In the genomic region with DNA sequence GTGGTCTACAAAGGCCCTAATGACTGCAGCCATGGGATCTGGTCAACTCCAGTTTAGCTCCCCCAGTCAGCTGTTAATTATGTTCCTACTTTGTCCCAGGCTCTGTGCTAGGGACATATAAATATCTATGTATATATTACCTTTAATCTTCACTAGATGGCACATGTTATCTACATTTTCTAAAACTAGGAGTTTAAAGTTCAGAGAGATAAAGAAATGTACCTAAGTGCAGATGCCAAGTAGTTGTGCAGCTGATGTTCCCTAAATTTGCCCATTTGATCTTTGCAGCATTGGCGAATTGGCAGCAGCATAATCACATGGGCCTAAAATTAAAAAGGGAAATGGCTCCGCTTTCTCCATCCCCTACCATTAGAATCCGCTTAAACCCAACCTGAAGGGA, we compare ENCODE assay signal across 10 cellular contexts.
"Had no signal": no experiment of that assay in that cellular context is flagged by ENCODE, and none has a peak within 500 bp of the region (broad histone marks: within the 10 kb centered on the region; RNA-seq: fewer than 3 reads in every experiment).

No MANE protein-coding gene starts in this region.

- H3K9me3 Mint-ChIP-seq: H9 had no signal

- ATAC-seq: HepG2 had no signal

- H3K27ac ChIP-seq: GM23248, HL-60, KMS-11 had no signal

- H3K27ac Mint-ChIP-seq: H9, IgD-negative memory B cell had no signal

- DNase-seq: GM23248, H9, HCEC 1CT, KBM-7 had no signal

- H2AFZ ChIP-seq: GM23248 had no signal

- H3K4me1 Mint-ChIP-seq: H9, IgD-negative memory B cell had no signal

- H3K4me3 ChIP-seq: GM23248 had no signal

- H3K4me3 Mint-ChIP-seq: H9, IgD-negative memory B cell had no signal

- FAIRE-seq: H1, H54, HepG2 had no signal

- H3K36me3 Mint-ChIP-seq: IgD-negative memory B cell had no signal

- H3K4me2 ChIP-seq: KMS-11 had no signal
